In the genomic region with DNA sequence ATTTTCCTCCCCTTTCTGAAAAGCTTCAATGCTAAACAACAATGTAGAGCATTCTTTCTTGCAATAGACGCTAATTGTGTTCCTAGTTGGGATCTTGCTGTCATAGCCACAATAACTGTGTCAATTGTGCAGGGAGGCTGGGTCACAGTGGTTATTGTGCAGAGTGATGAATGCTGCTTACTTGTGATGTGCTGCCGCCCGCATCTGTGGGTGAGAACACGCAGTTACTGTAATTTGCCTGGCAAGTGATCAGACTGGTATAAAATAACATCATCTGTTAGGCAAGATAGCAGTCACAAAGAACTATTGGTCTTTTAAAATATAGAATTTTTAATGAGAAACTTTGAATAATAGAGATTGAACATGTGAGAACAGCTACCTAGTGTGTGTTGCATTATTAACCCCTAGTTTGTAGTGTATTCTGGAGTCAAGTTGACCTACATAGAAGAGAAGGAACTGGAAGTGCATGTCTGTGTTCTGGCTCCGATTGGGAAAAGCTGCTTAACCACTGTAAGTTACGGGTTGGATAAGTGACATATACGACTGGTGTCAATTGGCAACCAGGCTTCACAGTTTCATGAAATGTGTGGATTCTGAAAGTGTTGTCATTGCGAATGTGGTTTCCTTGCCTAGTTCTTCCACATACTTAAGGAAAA, we compare ENCODE assay signal across 20 cellular contexts. TPM values are rescaled to one million over a fixed set of nuclear protein-coding genes. Genes with fewer than 3 reads are reported as not detected.
DNase-seq lines count a peak whose midpoint lies in the region; ATAC-seq and TF ChIP-seq lines count a peak whose summit lies in the region.
"Had no signal": no experiment of that assay in that cellular context is flagged by ENCODE, and none has a peak within 500 bp of the region (broad histone marks: within the 10 kb centered on the region; RNA-seq: fewer than 3 reads in every experiment).

No MANE protein-coding gene starts in this region.

- H3K27ac Mint-ChIP-seq in stimulated activated naive CD8-positive, alpha-beta T cell treated with anti-CD3 and anti-CD28 coated beads, Interleukin-15, amount 100 ng/mL, for 72 hours, result no peak overlapping the region
- H3K27ac Mint-ChIP-seq: activated naive CD8-positive, alpha-beta T cell; stimulated activated naive CD8-positive, alpha-beta T cell treated with anti-CD3 and anti-CD28 coated beads, Interleukin-15, Interleukin-2, amounts not matched to agents 100 ng/mL and 50 ng/mL, for 24 hours had no signal

- peak overlapping the region in 57 of 59 donors; percentile 14 to 69 (median 45) for H3K4me3 ChIP-seq in dorsolateral prefrontal cortex
- H3K4me3 ChIP-seq: gastroesophageal sphincter, upper lobe of right lung had no signal

- peaks cover 11% of the 10 kb centered on the region for H3K4me1 Mint-ChIP-seq in stimulated activated naive CD8-positive, alpha-beta T cell treated with anti-CD3 and anti-CD28 coated beads, Interleukin-15, amount 100 ng/mL, for 72 hours

- no peaks in the 10 kb centered on the region for H3K9me3 Mint-ChIP-seq in stimulated activated naive CD8-positive, alpha-beta T cell treated with anti-CD3 and anti-CD28 coated beads, Interleukin-15, amount 100 ng/mL, for 72 hours
- H3K9me3 Mint-ChIP-seq: stimulated activated naive CD8-positive, alpha-beta T cell treated with anti-CD3 and anti-CD28 coated beads, Interleukin-15, Interleukin-2, amounts not matched to agents 100 ng/mL and 50 ng/mL, for 24 hours had no signal

- H3K27me3 Mint-ChIP-seq in stimulated activated naive CD8-positive, alpha-beta T cell treated with anti-CD3 and anti-CD28 coated beads, Interleukin-15, amount 100 ng/mL, for 72 hours, result no peaks in the 10 kb centered on the region
- H3K27me3 Mint-ChIP-seq: activated naive CD8-positive, alpha-beta T cell; stimulated activated naive CD8-positive, alpha-beta T cell treated with anti-CD3 and anti-CD28 coated beads, Interleukin-15, Interleukin-2, amounts not matched to agents 100 ng/mL and 50 ng/mL, for 24 hours had no signal

- H3K27ac ChIP-seq in dorsolateral prefrontal cortex (peak overlapping the region; percentile 71 to 98 (median 93)), temporal lobe (ENCODE audit: low read depth, low read length) (peak overlapping the region; percentile 93)
- H3K27ac ChIP-seq: brain microvascular endothelial cell, gastroesophageal sphincter, upper lobe of right lung had no signal

- intact Hi-C loops in dorsolateral prefrontal cortex (cut with DNase I), result loop anchor here in 1 of 2 donors (1.0 to 2.0 kb wide), 2 partner anchors 44 to 156 kb away; a partner anchor contains a TSS
- intact Hi-C loops in left colon (cut with DNase I, micrococcal nuclease), result no loop called here

- no peak for ATAC-seq in stimulated activated naive CD8-positive, alpha-beta T cell treated with anti-CD3 and anti-CD28 coated beads, Interleukin-15, amount 100 ng/mL, for 72 hours
- no peak for ATAC-seq in left colon
- ATAC-seq: gastroesophageal sphincter had no signal

- DNase-seq in NCI-H1694 treated with DMSO at 0.1 percent for 48 hours (lab: John Stamatoyannopoulos, UW) (peak; percentile 2), NCI-H1694 (lab: John Stamatoyannopoulos, UW) (no peak), dorsolateral prefrontal cortex (peak; percentile 40 to 95 (median 84)), middle frontal gyrus (ENCODE audit: extremely low spot score, low spot score) (peak; percentile 78), H4 (ENCODE audit: low spot score) (no peak), left colon (no peak)
- no peak for DNase-seq in stimulated activated naive CD8-positive, alpha-beta T cell treated with anti-CD3 and anti-CD28 coated beads, Interleukin-15, amount 100 ng/mL, for 72 hours
- DNase-seq: 8988T; activated CD4-positive, CD25-positive, alpha-beta regulatory T cell treated with anti-CD3 and anti-CD28 coated beads, Interleukin-2, amount 50 U/mL, for 72 hours; brain microvascular endothelial cell; dermis blood vessel endothelial cell; H7; NCI-H1436 treated with DMSO at 0.1 percent for 48 hours; stimulated activated CD4-positive, alpha-beta T cell treated with anti-CD3 and anti-CD28 coated beads, Interleukin-1b, Interleukin-23, amount 100 ng/mL, for 48 hours; upper lobe of right lung had no signal

- peak in 3 of 56 donors; percentile 11 to 40 (median 14) for TF ChIP-seq CTCF in dorsolateral prefrontal cortex (IDR thresholded peaks at IDR 0.05 in 54 of 56, conservative IDR thresholded peaks at IDR 0.05 in 2 of 56; ENCODE audit: low read depth in 1 of 56, partially characterized antibody in 56 of 56)

- no peak overlapping the region for H3K4me3 Mint-ChIP-seq in stimulated activated naive CD8-positive, alpha-beta T cell treated with anti-CD3 and anti-CD28 coated beads, Interleukin-15, amount 100 ng/mL, for 72 hours
- H3K4me3 Mint-ChIP-seq: activated naive CD8-positive, alpha-beta T cell; stimulated activated naive CD8-positive, alpha-beta T cell treated with anti-CD3 and anti-CD28 coated beads, Interleukin-15, Interleukin-2, amounts not matched to agents 100 ng/mL and 50 ng/mL, for 24 hours had no signal

- no peaks in the 10 kb centered on the region for H3K27me3 ChIP-seq in dorsolateral prefrontal cortex
- H3K27me3 ChIP-seq: brain microvascular endothelial cell, gastroesophageal sphincter, upper lobe of right lung had no signal

RNA-seq across cellular contexts. Expression of a gene that starts 43.6 kb away (rescaled TPM):
- total RNA-seq in dorsolateral prefrontal cortex, result 100 to 1,000 TPM; 103 to 777 (median 227) TPM
- total RNA-seq in temporal lobe, result 289 TPM
- 1.4 and 2.4 TPM in 2 replicates for total RNA-seq in H4 (2014; rRNA removed; shearing (Covaris generic))
- 1 to 10 TPM; 2.6 to 4.9 TPM for total RNA-seq in left colon
- total RNA-seq: osteocyte had no signal

Comparison
In these comparisons a context has a peak if more than half of its experiments do, and no peak if none do; other contexts are left out.
1. DNase-seq: peak in NCI-H1694 treated with DMSO at 0.1 percent for 48 hours (single experiment), dorsolateral prefrontal cortex (10 of 10) and middle frontal gyrus (single experiment); none in NCI-H1694 (single experiment), stimulated activated naive CD8-positive, alpha-beta T cell treated with anti-CD3 and anti-CD28 coated beads, Interleukin-15, amount 100 ng/mL, for 72 hours (0 of 2), H4 (single experiment) and left colon (0 of 2).
2. RNA of a gene that starts 43.6 kb away (total RNA-seq): 289 TPM in temporal lobe (single experiment) and 103 to 777 TPM in dorsolateral prefrontal cortex; 2.6 to 4.9 TPM in left colon and 1.4 to 2.4 TPM in H4; every median in the first group is over 10 times any median in the second.